Comparison of ENCODE assay signal across 9 cellular contexts in the genomic region with DNA sequence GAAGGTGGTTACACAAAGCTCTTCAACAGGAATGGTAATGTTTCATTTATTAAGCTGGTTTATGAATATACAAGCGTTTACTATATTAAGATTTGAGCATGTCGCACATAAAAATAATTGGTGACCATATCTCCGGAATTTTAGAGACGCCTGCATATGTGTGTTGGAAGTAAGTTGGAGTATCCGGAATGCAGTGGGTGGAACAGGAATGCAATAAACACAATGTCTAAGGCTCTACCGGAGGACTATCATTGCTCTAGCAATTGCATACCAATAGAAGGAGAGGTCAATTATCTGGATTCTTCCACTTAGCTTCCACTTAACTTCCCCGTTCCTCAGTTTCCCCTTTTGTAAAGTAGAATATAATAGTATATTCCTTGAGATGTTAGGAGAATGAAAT. TPM values are rescaled to one million over a fixed set of nuclear protein-coding genes. Genes with fewer than 3 reads are reported as not detected.
DNase-seq lines count a peak whose midpoint lies in the region; ATAC-seq, FAIRE-seq and TF ChIP-seq lines count a peak whose summit lies in the region.
"Had no signal": no experiment of that assay in that cellular context is flagged by ENCODE, and none has a peak within 500 bp of the region (broad histone marks: within the 10 kb centered on the region; RNA-seq: fewer than 3 reads in every experiment).

No MANE protein-coding gene starts in this region.

- H3K27me3 ChIP-seq in adipocyte (replicated peaks; ENCODE audit: control insufficient read depth, insufficient read depth, low read length) (no peaks in the 10 kb centered on the region), small intestine (ENCODE audit: control insufficient read depth in 2 of 2, insufficient read depth in 2 of 2, low read length in 2 of 2) (no peaks in the 10 kb centered on the region)

- peaks cover 33% of the 10 kb centered on the region for H3K4me1 Mint-ChIP-seq in activated naive CD4-positive, alpha-beta T cell treated with anti-CD3 and anti-CD28 coated beads for 36 hours (ENCODE audit: low read depth)
- peaks cover 27% of the 10 kb centered on the region for H3K4me1 Mint-ChIP-seq in type B pancreatic cell (ENCODE audit: unreplicated experiment)

- peak overlapping the region; percentile 96 for H3K4me3 Mint-ChIP-seq in activated naive CD4-positive, alpha-beta T cell treated with anti-CD3 and anti-CD28 coated beads for 36 hours
- no peak overlapping the region for H3K4me3 Mint-ChIP-seq in type B pancreatic cell

- peaks cover 12% of the 10 kb centered on the region for H3K36me3 Mint-ChIP-seq in activated naive CD4-positive, alpha-beta T cell treated with anti-CD3 and anti-CD28 coated beads for 36 hours (ENCODE audit: low read depth)
- peaks cover 4 to 10% of the 10 kb centered on the region in 2 donors for H3K36me3 Mint-ChIP-seq in activated naive CD4-positive, alpha-beta T cell treated with anti-CD3 and anti-CD28 coated beads, Interleukin-2, amount 50 U/mL, for 72 hours
- H3K36me3 Mint-ChIP-seq in type B pancreatic cell: no peaks in the 10 kb centered on the region

- TF ChIP-seq CTCF in kidney (IDR thresholded peaks at IDR 0.05; ENCODE audit: borderline replicate concordance, extremely low read depth, insufficient read depth) (no peak), type B pancreatic cell (conservative IDR thresholded peaks at IDR 0.05) (no peak)

- H3K9me3 Mint-ChIP-seq in activated naive CD4-positive, alpha-beta T cell treated with anti-CD3 and anti-CD28 coated beads for 36 hours: no peaks in the 10 kb centered on the region
- H3K9me3 Mint-ChIP-seq in activated naive CD4-positive, alpha-beta T cell treated with anti-CD3 and anti-CD28 coated beads, Interleukin-2, amount 50 U/mL, for 72 hours: peaks cover 0 to 5% of the 10 kb centered on the region in 2 donors
- H3K9me3 Mint-ChIP-seq in type B pancreatic cell: no peaks in the 10 kb centered on the region

- H3K4me1 ChIP-seq in adipocyte (ENCODE audit: control insufficient read depth, insufficient read depth, low read length) (peaks cover 9% of the 10 kb centered on the region), kidney (ENCODE audit: control insufficient read depth in 1 of 2, insufficient read depth in 1 of 2, low read depth in 1 of 2, low read length in 2 of 2) (peaks cover 0 to 5% of the 10 kb centered on the region in 2 donors), small intestine (ENCODE audit: control insufficient read depth in 2 of 2, insufficient read depth in 1 of 2, low read depth in 1 of 2, low read length in 1 of 2) (no peaks in the 10 kb centered on the region)

- CTCF ChIA-PET in activated naive CD4-positive, alpha-beta T cell treated with anti-CD3 and anti-CD28 coated beads for 36 hours (lab: Charles Lee): interaction anchor here (1.1 kb wide), 1 partner anchor 10 kb away, joined by 3 read pairs; no protein-coding TSS in a partner anchor

- WGBS in small intestine, 3 donors: 59 to 69% (median 64%) methylated on average over 7 of the region's 7 CpGs

- no peak for DNase-seq in activated naive CD4-positive, alpha-beta T cell treated with anti-CD3 and anti-CD28 coated beads for 36 hours
- DNase-seq in activated naive CD4-positive, alpha-beta T cell treated with anti-CD3 and anti-CD28 coated beads, Interleukin-2, amount 50 U/mL, for 72 hours (ENCODE audit: low spot score in 2 of 2): no peak
- DNase-seq in adipocyte (ENCODE audit: low read depth) (peak; percentile 47), kidney (no peak), type B pancreatic cell (ENCODE audit: extremely low spot score, unreplicated experiment) (no peak), sciatic nerve (ENCODE audit: low spot score) (no peak), small intestine (no peak)

- intact Hi-C loops in activated naive CD4-positive, alpha-beta T cell treated with anti-CD3 and anti-CD28 coated beads for 36 hours (cut with micrococcal nuclease): loop anchor here (5.0 to 10.0 kb wide), 3 partner anchors 758 to 1340 kb away; a partner anchor contains a TSS
- intact Hi-C loops in kidney (cut with DNase I): no loop called here
- intact Hi-C loops in sciatic nerve (cut with DNase I): no loop called here

- peak overlapping the region; percentile 33 for H3K27ac Mint-ChIP-seq in activated naive CD4-positive, alpha-beta T cell treated with anti-CD3 and anti-CD28 coated beads for 36 hours
- H3K27ac Mint-ChIP-seq in activated naive CD4-positive, alpha-beta T cell treated with anti-CD3 and anti-CD28 coated beads, Interleukin-2, amount 50 U/mL, for 72 hours: peak overlapping the region in 1 of 2 donors; percentile 94
- peak overlapping the region; percentile 97 for H3K27ac Mint-ChIP-seq in type B pancreatic cell

- no peaks in the 10 kb centered on the region for H3K36me3 ChIP-seq in adipocyte (ENCODE audit: control insufficient read depth, insufficient read depth, low read length, severe bottlenecking)
- H3K36me3 ChIP-seq in kidney (ENCODE audit: control insufficient read depth in 1 of 2, insufficient read depth in 2 of 2, low read length in 2 of 2): no peaks in the 10 kb centered on the region
- no peaks in the 10 kb centered on the region for H3K36me3 ChIP-seq in small intestine (ENCODE audit: control insufficient read depth in 2 of 2, insufficient read depth in 2 of 2, low read length in 2 of 2)

- H3K9ac ChIP-seq in adipocyte (ENCODE audit: low read length): peak overlapping the region; percentile 84
- peak overlapping the region; percentile 11 to 72 for H3K9ac ChIP-seq in kidney (ENCODE audit: low read length in 2 of 2)

- FAIRE-seq in kidney (lab: Jason Lieb, UNC): no peak
- no peak for FAIRE-seq in small intestine (lab: Jason Lieb, UNC)
- FAIRE-seq: TTC549 had no signal

- H3K27me3 Mint-ChIP-seq in activated naive CD4-positive, alpha-beta T cell treated with anti-CD3 and anti-CD28 coated beads for 36 hours (ENCODE audit: low read depth): no peaks in the 10 kb centered on the region
- H3K27me3 Mint-ChIP-seq in type B pancreatic cell: no peaks in the 10 kb centered on the region

- H3K9me3 ChIP-seq in adipocyte (ENCODE audit: control insufficient read depth, low read length) (no peaks in the 10 kb centered on the region), kidney (ENCODE audit: control insufficient read depth in 1 of 2, low read length in 2 of 2) (no peaks in the 10 kb centered on the region), small intestine (ENCODE audit: control insufficient read depth, low read depth) (no peaks in the 10 kb centered on the region)

- ATAC-seq in activated naive CD4-positive, alpha-beta T cell treated with anti-CD3 and anti-CD28 coated beads, Interleukin-2, amount 50 U/mL, for 72 hours: no peak
- ATAC-seq in sciatic nerve (no peak), GM18517 (IDR thresholded peaks at IDR 0.05; ENCODE audit: unreplicated experiment) (no peak)

- H3K4me3 ChIP-seq in adipocyte (ENCODE audit: low read length) (peak overlapping the region; percentile 92), kidney (ENCODE audit: low read length in 2 of 2) (peak overlapping the region; percentile 81 to 91), small intestine (ENCODE audit: low read depth in 1 of 2, low read length in 2 of 2) (peak overlapping the region in 1 of 2 donors; percentile 91)

- H3K27ac ChIP-seq in kidney (ENCODE audit: low read depth in 2 of 2, low read length in 2 of 2) (no peak overlapping the region), small intestine (ENCODE audit: low read depth in 1 of 2, low read length in 1 of 2) (no peak overlapping the region)

RNA-seq across cellular contexts. Expression of a gene that starts 1.1 kb away (rescaled TPM):
- 10 to 100 TPM; 39.5 to 39.7 TPM for total RNA-seq in activated naive CD4-positive, alpha-beta T cell treated with anti-CD3 and anti-CD28 coated beads for 36 hours
- 10 to 100 TPM; 33.4 to 40.7 TPM for total RNA-seq in activated naive CD4-positive, alpha-beta T cell treated with anti-CD3 and anti-CD28 coated beads, Interleukin-2, amount 50 U/mL, for 72 hours
- total RNA-seq in kidney (8.9 TPM), type B pancreatic cell (ENCODE audit: low replicate concordance) (22.7 and 44.8 TPM in 2 replicates), sciatic nerve (19.8 TPM)
- polyA plus RNA-seq in kidney (ENCODE audit: insufficient read depth, low read depth, low replicate concordance) (7.5 TPM), small intestine (1 to 10 TPM in 2 of 3 donors, under 1 TPM in 1; 0.81 to 9.8 (median 1.6) TPM)
